In genomic region chr5:137778772-137779564, GRCh38 we compare ENCODE assay signal across 1 cellular context.
TF ChIP-seq lines count a peak whose summit lies in the region.

No MANE protein-coding gene starts in this region.

TF ChIP-seq in HEK293, 187 proteins besides CTCF, POLR2A, EP300 and RAD21 (continued from another document):
- TF ChIP-seq TSHZ1 (tag by site-specific recombination; IDR thresholded peaks at IDR 0.05; ENCODE audit: borderline replicate concordance) (no peak), ZNF660 (tag by site-specific recombination; IDR thresholded peaks at IDR 0.05) (peak; percentile 37; the same call in 1 of the 2 replicates), ZNF169 (tag by site-specific recombination; IDR thresholded peaks at IDR 0.05) (no peak), YY2 (tag by site-specific recombination; IDR thresholded peaks at IDR 0.05) (no peak), ZNF366 (tag by site-specific recombination; conservative IDR thresholded peaks at IDR 0.05) (no peak), ZNF837 (tag by site-specific recombination; IDR thresholded peaks at IDR 0.05) (no peak), FEZF1 (tag by site-specific recombination; IDR thresholded peaks at IDR 0.05) (no peak)
